ENCODE assay signal across 9 cellular contexts in genomic region chr2:95023222-95023597, GRCh38. TPM values are rescaled to one million over a fixed set of nuclear protein-coding genes. Genes with fewer than 3 reads are reported as not detected.
DNase-seq lines count a peak whose midpoint lies in the region; ATAC-seq and TF ChIP-seq lines count a peak whose summit lies in the region.
"Had no signal": no experiment of that assay in that cellular context is flagged by ENCODE, and none has a peak within 500 bp of the region (broad histone marks: within the 10 kb centered on the region; RNA-seq: fewer than 3 reads in every experiment).

No MANE protein-coding gene starts in this region.

- intact Hi-C loops in activated CD8-positive, alpha-beta T cell treated with anti-CD3 and anti-CD28 coated beads for 36 hours (cut with micrococcal nuclease): loop anchor here (2.0 kb wide), 3 partner anchors 28 to 92 kb away; no protein-coding TSS in a partner anchor
- intact Hi-C loops in lower lobe of right lung (cut with DNase I): loop anchor here (5.0 kb wide), 1 partner anchor 54 kb away; no protein-coding TSS in a partner anchor

- no peak overlapping the region for H3K27ac ChIP-seq in lower lobe of right lung

- ATAC-seq in activated CD8-positive, alpha-beta T cell treated with anti-CD3 and anti-CD28 coated beads for 36 hours: peak; percentile 50
- no peak for ATAC-seq in lower lobe of right lung

- H3K4me3 ChIP-seq in lower lobe of right lung: no peak overlapping the region

- CTCF ChIA-PET in activated CD8-positive, alpha-beta T cell treated with anti-CD3 and anti-CD28 coated beads for 36 hours (lab: Charles Lee): interaction anchor here (1.1 to 9.7 kb wide), 29 partner anchors 8 to 173 kb away, joined by 3 to 375 read pairs (median 9); partner anchors contain the start of genes MRPS5 and ZNF514

- TF ChIP-seq CTCF in activated CD8-positive, alpha-beta T cell treated with anti-CD3 and anti-CD28 coated beads for 36 hours (IDR thresholded peaks at IDR 0.05): peak; percentile 54
- TF ChIP-seq CTCF in lower lobe of right lung (IDR thresholded peaks at IDR 0.05): no peak

- H3K36me3 ChIP-seq in lower lobe of right lung: no peaks in the 10 kb centered on the region

- H3K27ac Mint-ChIP-seq in activated CD8-positive, alpha-beta T cell treated with anti-CD3 and anti-CD28 coated beads for 36 hours: peak overlapping the region; percentile 44

- no peaks in the 10 kb centered on the region for H3K9me3 ChIP-seq in lower lobe of right lung

- H3K4me3 Mint-ChIP-seq in activated CD8-positive, alpha-beta T cell treated with anti-CD3 and anti-CD28 coated beads for 36 hours: peak overlapping the region; percentile 29

- H3K4me1 Mint-ChIP-seq in activated CD8-positive, alpha-beta T cell treated with anti-CD3 and anti-CD28 coated beads for 36 hours (ENCODE audit: low read depth): peaks cover 46% of the 10 kb centered on the region

- H3K27me3 ChIP-seq in lower lobe of right lung (ENCODE audit: low read depth): peaks cover 58% of the 10 kb centered on the region

- no peaks in the 10 kb centered on the region for H3K27me3 Mint-ChIP-seq in activated CD8-positive, alpha-beta T cell treated with anti-CD3 and anti-CD28 coated beads for 36 hours

- H3K4me1 ChIP-seq in lower lobe of right lung: peaks cover 10% of the 10 kb centered on the region

- H3K9me3 Mint-ChIP-seq in activated CD8-positive, alpha-beta T cell treated with anti-CD3 and anti-CD28 coated beads for 36 hours: no peaks in the 10 kb centered on the region

- POLR2A ChIA-PET in activated CD8-positive, alpha-beta T cell treated with anti-CD3 and anti-CD28 coated beads for 36 hours (lab: Charles Lee): interaction anchor here (0.7 to 6.7 kb wide), 8 partner anchors 20 to 136 kb away, joined by 3 to 104 read pairs (median 4); partner anchors contain the start of gene MRPS5

- peak; percentile 35 for DNase-seq in NCI-H2107 treated with DMSO at 0.1 percent for 48 hours (lab: John Stamatoyannopoulos, UW; ENCODE audit: unreplicated experiment)
- no peak for DNase-seq in NCI-H2107 (lab: John Stamatoyannopoulos, UW)
- DNase-seq in HK-2 (ENCODE audit: unreplicated experiment): peak; percentile 27
- peak; percentile 81 for DNase-seq in activated CD8-positive, alpha-beta T cell treated with anti-CD3 and anti-CD28 coated beads for 36 hours
- peak; percentile 41 for DNase-seq in left kidney (ENCODE audit: low read depth, low spot score)
- no peak for DNase-seq in NCI-H446 (lab: John Stamatoyannopoulos, UW)
- no peak for DNase-seq in DMS114 treated with DMSO at 0.1 percent for 48 hours (lab: John Stamatoyannopoulos, UW; ENCODE audit: unreplicated experiment)
- DNase-seq in lower lobe of right lung: no peak

- H3K36me3 Mint-ChIP-seq in activated CD8-positive, alpha-beta T cell treated with anti-CD3 and anti-CD28 coated beads for 36 hours (ENCODE audit: low read depth): peaks cover 5% of the 10 kb centered on the region

RNA-seq across cellular contexts. Expression of gene MAL, which starts 2.3 kb away (rescaled TPM):
- total RNA-seq in activated CD8-positive, alpha-beta T cell treated with anti-CD3 and anti-CD28 coated beads for 36 hours: 10 to 100 TPM; 54.0 to 59.2 TPM
- 13.4 TPM for total RNA-seq in lower lobe of right lung
- total RNA-seq: lung microvascular endothelial cell had no signal

Comparison
In these comparisons a context has a peak if more than half of its experiments do, and no peak if none do; other contexts are left out.
1. DNase-seq: peak in NCI-H2107 treated with DMSO at 0.1 percent for 48 hours (single experiment), HK-2 (single experiment), activated CD8-positive, alpha-beta T cell treated with anti-CD3 and anti-CD28 coated beads for 36 hours (single experiment) and left kidney (single experiment); none in NCI-H2107 (single experiment), NCI-H446 (0 of 2), DMS114 treated with DMSO at 0.1 percent for 48 hours (single experiment) and lower lobe of right lung (single experiment).